Comparison of ENCODE assay signal across 19 cellular contexts in the genomic region with DNA sequence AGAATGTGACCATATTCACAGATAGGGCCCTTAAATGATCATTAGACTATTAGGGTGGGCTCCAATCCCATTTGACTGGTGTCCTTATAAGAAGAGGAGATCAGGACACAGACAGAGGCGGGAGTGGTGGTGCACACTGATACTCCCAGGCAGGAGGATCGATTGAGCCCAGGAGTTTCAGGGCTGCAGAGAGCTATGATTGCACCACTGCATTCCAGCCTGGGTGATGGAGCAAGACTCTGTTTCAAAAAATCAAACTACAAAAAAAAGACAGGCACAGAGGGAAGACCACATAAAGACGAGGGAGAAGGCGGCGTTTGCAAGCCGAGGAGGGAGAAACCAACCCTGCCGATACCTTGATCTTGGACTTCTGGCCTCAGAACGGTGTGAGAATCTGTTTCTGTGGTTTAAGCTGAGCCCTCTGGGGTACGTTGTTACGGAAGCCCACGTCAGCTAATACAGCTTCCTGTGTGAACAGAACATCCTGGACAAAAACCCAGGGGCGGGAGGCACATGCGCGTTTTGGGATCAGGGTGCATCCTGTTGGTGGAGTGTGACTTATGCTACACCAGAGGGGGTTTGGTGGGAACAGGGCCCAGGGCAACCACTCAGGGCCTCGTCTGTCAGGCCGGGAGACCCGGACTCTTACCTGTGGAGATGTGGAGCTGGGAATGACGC.
A peak's percentile ranks its signal among the peaks of the same experiment; 100 is the strongest.
DNase-seq lines count a peak whose midpoint lies in the region; ATAC-seq, FAIRE-seq and TF ChIP-seq lines count a peak whose summit lies in the region.
"Had no signal": no experiment of that assay in that cellular context is flagged by ENCODE, and none has a peak within 500 bp of the region (broad histone marks: within the 10 kb centered on the region; RNA-seq: fewer than 3 reads in every experiment).

No MANE protein-coding gene starts in this region.

- no peak for TF ChIP-seq POLR2A in NB4 (IDR thresholded peaks at IDR 0.05; ENCODE audit: extremely low read depth, insufficient read length)
- TF ChIP-seq POLR2A in spleen (IDR thresholded peaks at IDR 0.05): no peak

- H3K4me3 ChIP-seq in CD8-positive, alpha-beta T cell (ENCODE audit: low read depth, low read length): no peak overlapping the region
- H3K4me3 ChIP-seq in NB4 (ENCODE audit: low read depth, low read length) (no peak overlapping the region), spleen (peak overlapping the region in 1 of 8 donors; percentile 5)
- H3K4me3 ChIP-seq: GM23338, tibial artery had no signal

- no peaks in the 10 kb centered on the region for H3K27me3 ChIP-seq in CD8-positive, alpha-beta T cell (ENCODE audit: insufficient read depth, low read length)
- peaks cover 0 to 14% (median 0%) of the 10 kb centered on the region in 7 donors for H3K27me3 ChIP-seq in spleen (replicated peaks in 1 of 7)
- H3K27me3 ChIP-seq: BE2C had no signal

- H3K9me3 ChIP-seq in CD8-positive, alpha-beta T cell (ENCODE audit: low read length): no peaks in the 10 kb centered on the region
- peaks cover 0 to 13% (median 9%) of the 10 kb centered on the region in 8 donors for H3K9me3 ChIP-seq in spleen
- H3K9me3 ChIP-seq: BE2C had no signal

- no peaks in the 10 kb centered on the region for H3K36me3 ChIP-seq in CD8-positive, alpha-beta T cell (ENCODE audit: insufficient read depth, low read length)
- H3K36me3 ChIP-seq in spleen: no peaks in the 10 kb centered on the region
- H3K36me3 ChIP-seq: BE2C, left lung, tibial artery had no signal

- FAIRE-seq in GM19239 (lab: Jason Lieb, UNC): no peak

- intact Hi-C loops in CD8-positive, alpha-beta T cell (cut with DNase I, micrococcal nuclease): no loop called here
- intact Hi-C loops in natural killer cell (cut with micrococcal nuclease): no loop called here
- intact Hi-C loops in spleen (cut with DNase I; ENCODE audit: low total_unique reads): no loop called here

- WGBS in spleen, 5 donors: 52 to 75% (median 60%) methylated on average over 18 of the region's 18 CpGs

- in situ Hi-C loops in KBM-7 (cut with MboI; ENCODE audit: low pct_unique_long_range_greater_than_20kb, low sequenced_read_pairs): no loop called here

- peak overlapping the region; percentile 73 for H3K27ac Mint-ChIP-seq in CD8-positive, alpha-beta T cell
- H3K27ac Mint-ChIP-seq in natural killer cell: peak overlapping the region; percentile 98 to 99
- H3K27ac Mint-ChIP-seq: activated T-cell treated with anti-CD3 and anti-CD28 coated beads, Interleukin-2, amount 50 U/mL, for 72 hours; GM23338 had no signal

- DNase-seq in CD8-positive, alpha-beta T cell: peak in 3 of 7 experiments; percentile 12 to 23 (median 16)
- DNase-seq in NB4 (ENCODE audit: low read depth): peak; percentile 45
- peak; percentile 52 for DNase-seq in dermis blood vessel endothelial cell
- DNase-seq in natural killer cell: peak; percentile 56
- DNase-seq in spleen: no peak
- no peak for DNase-seq in GM19239 (ENCODE audit: insufficient read length, low spot score)
- no peak for DNase-seq in DMS 273 treated with DMSO at 0.1 percent for 48 hours (lab: John Stamatoyannopoulos, UW)
- DNase-seq in KBM-7: no peak
- DNase-seq: activated T-cell treated with anti-CD3 and anti-CD28 coated beads, Interleukin-2, amount 50 U/mL, for 72 hours; BE2C; DMS53; NCI-H1105; NCI-H774; stimulated activated CD4-positive, alpha-beta T cell treated with anti-CD3 and anti-CD28 coated beads, Interleukin-4, amount 100 ng/mL, for 4 hours; tibial artery had no signal

- H3K9me3 Mint-ChIP-seq in CD8-positive, alpha-beta T cell: no peaks in the 10 kb centered on the region
- H3K9me3 Mint-ChIP-seq in natural killer cell: peaks cover 2 to 8% of the 10 kb centered on the region in 2 donors

- peaks cover 4% of the 10 kb centered on the region for H3K27me3 Mint-ChIP-seq in CD8-positive, alpha-beta T cell (ENCODE audit: low read depth)
- no peaks in the 10 kb centered on the region for H3K27me3 Mint-ChIP-seq in natural killer cell (ENCODE audit: low read depth in 2 of 2)

- ATAC-seq in CD8-positive, alpha-beta T cell: no peak
- peak; percentile 8 to 34 (median 28) for ATAC-seq in natural killer cell
- ATAC-seq: activated T-cell treated with anti-CD3 and anti-CD28 coated beads, Interleukin-2, amount 50 U/mL, for 72 hours; GM23338; left lung; Panc1 had no signal

- no peak for TF ChIP-seq CTCF in CD8-positive, alpha-beta T cell (IDR thresholded peaks at IDR 0.05)
- no peak for TF ChIP-seq CTCF in NB4 (IDR thresholded peaks at IDR 0.05; ENCODE audit: low read depth, low read length)
- no peak for TF ChIP-seq CTCF in natural killer cell (IDR thresholded peaks at IDR 0.05)
- no peak for TF ChIP-seq CTCF in spleen (IDR thresholded peaks at IDR 0.05 in 8 of 11, conservative IDR thresholded peaks at IDR 0.05 in 3 of 11)

- H3K4me1 ChIP-seq in CD8-positive, alpha-beta T cell (ENCODE audit: insufficient read depth, low read length): peaks cover 35% of the 10 kb centered on the region
- peaks cover 9 to 62% (median 40%) of the 10 kb centered on the region in 6 donors for H3K4me1 ChIP-seq in spleen
- H3K4me1 ChIP-seq: BE2C, parathyroid adenoma had no signal

- peak overlapping the region; percentile 3 for H3K27ac ChIP-seq in CD8-positive, alpha-beta T cell (ENCODE audit: low read depth, low read length)
- peak overlapping the region in 4 of 8 donors; percentile 7 to 86 (median 72) for H3K27ac ChIP-seq in spleen
- H3K27ac ChIP-seq: parathyroid adenoma, tibial artery had no signal

- CTCF ChIA-PET in CD8-positive, alpha-beta T cell (lab: Charles Lee): no interaction called here

- H3K4me3 Mint-ChIP-seq in CD8-positive, alpha-beta T cell: no peak overlapping the region
- H3K4me3 Mint-ChIP-seq in natural killer cell: peak overlapping the region; percentile 89
- H3K4me3 Mint-ChIP-seq: activated T-cell treated with anti-CD3 and anti-CD28 coated beads, Interleukin-2, amount 50 U/mL, for 72 hours; GM23338 had no signal

- peaks cover 30% of the 10 kb centered on the region for H3K4me1 Mint-ChIP-seq in CD8-positive, alpha-beta T cell (ENCODE audit: low read depth)
- H3K4me1 Mint-ChIP-seq in natural killer cell: peaks cover 67 to 85% of the 10 kb centered on the region in 2 donors

- POLR2A ChIA-PET in CD8-positive, alpha-beta T cell (lab: Charles Lee): no interaction called here

- no peaks in the 10 kb centered on the region for H3K36me3 Mint-ChIP-seq in CD8-positive, alpha-beta T cell
- no peaks in the 10 kb centered on the region for H3K36me3 Mint-ChIP-seq in natural killer cell

Comparison
In these comparisons a context has a peak if more than half of its experiments do, and no peak if none do; other contexts are left out.
1. DNase-seq: peak in NB4 (single experiment), dermis blood vessel endothelial cell (single experiment) and natural killer cell (single experiment); none in spleen (single experiment), GM19239 (single experiment), DMS 273 treated with DMSO at 0.1 percent for 48 hours (single experiment) and KBM-7 (single experiment).